In genomic region chr4:137656661-137657060, GRCh38 we compare ENCODE assay signal across 31 cellular contexts.
"Had no signal": no experiment of that assay in that cellular context is flagged by ENCODE, and none has a peak within 500 bp of the region (broad histone marks: within the 10 kb centered on the region; RNA-seq: fewer than 3 reads in every experiment).

No MANE protein-coding gene starts in this region.

- H3K4me1 ChIP-seq: psoas muscle, upper lobe of left lung had no signal

- H3K36me3 Mint-ChIP-seq: stimulated activated effector memory CD8-positive, alpha-beta T cell treated with anti-CD3 and anti-CD28 coated beads, Interleukin-12 subunit alpha, Interleukin-12 subunit beta, amount 100 ng/mL, for 72 hours had no signal

- H3K27me3 ChIP-seq: neutrophil, ovary, sigmoid colon, upper lobe of left lung had no signal

- H3K9me3 ChIP-seq: neutrophil, ovary, psoas muscle, thoracic aorta, upper lobe of left lung had no signal

- FAIRE-seq: keratinocyte, small intestine, TTC549 had no signal

- H3K27me3 Mint-ChIP-seq: activated CD4-positive, alpha-beta memory T cell treated with anti-CD3 and anti-CD28 coated beads, Interleukin-2, amount 10 ng/mL, durations not matched to agents 7 days and 5 days; activated CD4-positive, alpha-beta T cell treated with anti-CD3 and anti-CD28 coated beads, Interleukin-2, amount 10 ng/mL, durations not matched to agents 7 days and 5 days; activated T-cell treated with anti-CD3 and anti-CD28 coated beads, Interleukin-2, amount 50 U/mL, for 24 hours; stimulated activated naive CD8-positive, alpha-beta T cell treated with anti-CD3 and anti-CD28 coated beads, Interleukin-15, Interleukin-2, amounts not matched to agents 100 ng/mL and 50 ng/mL, for 24 hours had no signal

- DNase-seq: activated CD4-positive, alpha-beta memory T cell treated with anti-CD3 and anti-CD28 coated beads, Interleukin-2, amount 10 ng/mL, durations not matched to agents 7 days and 5 days; activated CD4-positive, alpha-beta T cell treated with anti-CD3 and anti-CD28 coated beads for 1 hour; activated CD4-positive, alpha-beta T cell treated with anti-CD3 and anti-CD28 coated beads, Interleukin-2, amount 10 ng/mL, durations not matched to agents 7 days and 5 days; activated CD8-positive, alpha-beta memory T cell treated with anti-CD3 and anti-CD28 coated beads, Interleukin-2, amount 50 U/mL, for 48 hours; activated gamma-delta T cell treated with Interleukin-2 at 50 U/mL for 16 hours; activated naive CD4-positive, alpha-beta T cell treated with anti-CD3 and anti-CD28 coated beads, Interleukin-2, amount 50 U/mL, for 16 hours; activated T-cell treated with anti-CD3 and anti-CD28 coated beads, Interleukin-2, amount 50 U/mL, for 24 hours; amniotic stem cell; caudate nucleus; endodermal cell; foreskin fibroblast; head of caudate nucleus; hippocampal formation; left cardiac atrium; left ventricle myocardium superior; nephron progenitor cell; ovary; psoas muscle; sigmoid colon; small intestine; stimulated activated CD4-positive, alpha-beta T cell treated with anti-CD3 and anti-CD28 coated beads, Interleukin-4, amount 100 ng/mL, for 24 hours; upper lobe of left lung had no signal

- H3K4me3 Mint-ChIP-seq: activated CD4-positive, alpha-beta memory T cell treated with anti-CD3 and anti-CD28 coated beads, Interleukin-2, amount 10 ng/mL, durations not matched to agents 7 days and 5 days; activated CD4-positive, alpha-beta T cell treated with anti-CD3 and anti-CD28 coated beads, Interleukin-2, amount 10 ng/mL, durations not matched to agents 7 days and 5 days; activated T-cell treated with anti-CD3 and anti-CD28 coated beads, Interleukin-2, amount 50 U/mL, for 24 hours; endodermal cell; nephron progenitor cell; stimulated activated effector memory CD8-positive, alpha-beta T cell treated with anti-CD3 and anti-CD28 coated beads, Interleukin-12 subunit alpha, Interleukin-12 subunit beta, amount 100 ng/mL, for 72 hours; stimulated activated naive CD8-positive, alpha-beta T cell treated with anti-CD3 and anti-CD28 coated beads, Interleukin-15, Interleukin-2, amounts not matched to agents 100 ng/mL and 50 ng/mL, for 24 hours; T-helper 2 cell treated with Interferon-gamma antibody and Interleukin-4, amounts not matched to agents 5 μg/mL and 100 μg/mL, for 36 hours; WTC11 had no signal

- H3K4me3 ChIP-seq: ovary, psoas muscle, sigmoid colon, thoracic aorta, upper lobe of left lung had no signal

- H3K27ac ChIP-seq: neutrophil, ovary, psoas muscle, sigmoid colon, thoracic aorta, upper lobe of left lung had no signal

- H3K36me3 ChIP-seq: neutrophil, ovary, sigmoid colon, thoracic aorta, upper lobe of left lung had no signal

- H3K9me3 Mint-ChIP-seq: activated CD4-positive, alpha-beta memory T cell treated with anti-CD3 and anti-CD28 coated beads, Interleukin-2, amount 10 ng/mL, durations not matched to agents 7 days and 5 days; activated CD4-positive, alpha-beta T cell treated with anti-CD3 and anti-CD28 coated beads, Interleukin-2, amount 10 ng/mL, durations not matched to agents 7 days and 5 days; T-helper 2 cell treated with Interferon-gamma antibody and Interleukin-4, amounts not matched to agents 5 μg/mL and 100 μg/mL, for 36 hours had no signal

- H3K27ac Mint-ChIP-seq: activated CD4-positive, alpha-beta memory T cell treated with anti-CD3 and anti-CD28 coated beads, Interleukin-2, amount 10 ng/mL, durations not matched to agents 7 days and 5 days; activated CD4-positive, alpha-beta T cell treated with anti-CD3 and anti-CD28 coated beads, Interleukin-2, amount 10 ng/mL, durations not matched to agents 7 days and 5 days; activated T-cell treated with anti-CD3 and anti-CD28 coated beads, Interleukin-2, amount 50 U/mL, for 24 hours; endodermal cell; nephron progenitor cell; stimulated activated effector memory CD8-positive, alpha-beta T cell treated with anti-CD3 and anti-CD28 coated beads, Interleukin-12 subunit alpha, Interleukin-12 subunit beta, amount 100 ng/mL, for 72 hours; stimulated activated naive CD8-positive, alpha-beta T cell treated with anti-CD3 and anti-CD28 coated beads, Interleukin-15, Interleukin-2, amounts not matched to agents 100 ng/mL and 50 ng/mL, for 24 hours; T-helper 2 cell treated with Interferon-gamma antibody and Interleukin-4, amounts not matched to agents 5 μg/mL and 100 μg/mL, for 36 hours had no signal

- H3K4me1 Mint-ChIP-seq: activated CD4-positive, alpha-beta memory T cell treated with anti-CD3 and anti-CD28 coated beads, Interleukin-2, amount 10 ng/mL, durations not matched to agents 7 days and 5 days; activated CD4-positive, alpha-beta T cell treated with anti-CD3 and anti-CD28 coated beads, Interleukin-2, amount 10 ng/mL, durations not matched to agents 7 days and 5 days; endodermal cell; stimulated activated effector memory CD8-positive, alpha-beta T cell treated with anti-CD3 and anti-CD28 coated beads, Interleukin-12 subunit alpha, Interleukin-12 subunit beta, amount 100 ng/mL, for 72 hours had no signal

- ATAC-seq: esophagus mucosa; left cardiac atrium; left ventricle myocardium superior; psoas muscle; stimulated activated effector memory CD8-positive, alpha-beta T cell treated with anti-CD3 and anti-CD28 coated beads, Interleukin-12 subunit alpha, Interleukin-12 subunit beta, amount 100 ng/mL, for 72 hours; WTC11 had no signal
